Comparison of ENCODE assay signal across 1 cellular context in genomic region chr5:139188558-139189270, GRCh38.
TF ChIP-seq lines count a peak whose summit lies in the region.

No MANE protein-coding gene starts in this region.

TF ChIP-seq in K562, 482 proteins besides CTCF, POLR2A, EP300 and RAD21 (continued from another document and continues in another):
- TF ChIP-seq PCBP2 (IDR thresholded peaks at IDR 0.05; ENCODE audit: low read depth, low read length, poor library complexity, severe bottlenecking) = no peak
- TF ChIP-seq GTF2A2 (tag; IDR thresholded peaks at IDR 0.05) = no peak
- TF ChIP-seq ZNF23 (CRISPR knock-in tag; IDR thresholded peaks at IDR 0.05) = no peak
- TF ChIP-seq TEAD1 (CRISPR knock-in tag; IDR thresholded peaks at IDR 0.05) = peak; percentile 27 to 78; a peak in 2 of 4 replicates
- peak in 1 of 2 experiments; percentile 88; a peak in 2 of 4 replicates for TF ChIP-seq TBL1XR1 (IDR thresholded peaks at IDR 0.05; ENCODE audit: low read length in 2 of 2)
- no peak for TF ChIP-seq MEF2A (IDR thresholded peaks at IDR 0.05; ENCODE audit: control insufficient read depth, low read depth, low read length)
- no peak for TF ChIP-seq COPS2 (conservative IDR thresholded peaks at IDR 0.05)
- peak; percentile 92 for TF ChIP-seq SMAD4 (CRISPR knock-in tag; conservative IDR thresholded peaks at IDR 0.05)
- peak; percentile 82 for TF ChIP-seq POLR2AphosphoS5 (IDR thresholded peaks at IDR 0.05; ENCODE audit: control insufficient read depth, insufficient read depth, low read depth, low read length)
- TF ChIP-seq ZBTB7A (IDR thresholded peaks at IDR 0.05; ENCODE audit: borderline replicate concordance, control insufficient read depth, low read depth, low read length) = no peak
- peak; percentile 23; the same call in 1 of the 2 replicates for TF ChIP-seq CC2D1A (IDR thresholded peaks at IDR 0.05)
- TF ChIP-seq SRSF3 (IDR thresholded peaks at IDR 0.05; ENCODE audit: insufficient read depth, low read length) = no peak
- TF ChIP-seq KLF16 (IDR thresholded peaks at IDR 0.05) = peak; percentile 82
- no peak for TF ChIP-seq WHSC1 (IDR thresholded peaks at IDR 0.05; ENCODE audit: low read length)
- peak in 1 of 2 experiments; percentile 68; a peak in 1 of 4 replicates for TF ChIP-seq ZMIZ1 (IDR thresholded peaks at IDR 0.05; ENCODE audit: low read depth in 2 of 2, low read length in 2 of 2)
- TF ChIP-seq ARID1B (IDR thresholded peaks at IDR 0.05) = peak; percentile 90
- no peak for TF ChIP-seq RB1 (IDR thresholded peaks at IDR 0.05; ENCODE audit: low read depth)
- TF ChIP-seq OTX1 (CRISPR knock-in tag; IDR thresholded peaks at IDR 0.05) = no peak
- 0 out of 2 replicates have a peak, but pooled peaks have one; percentile 17 for TF ChIP-seq TFAP4 (CRISPR knock-in tag; IDR thresholded peaks at IDR 0.05; ENCODE audit: borderline replicate concordance)
- peak; percentile 71; the same call in 1 of the 2 replicates for TF ChIP-seq SOX6 (IDR thresholded peaks at IDR 0.05)
- no peak for TF ChIP-seq ZNF551 (CRISPR knock-in tag; IDR thresholded peaks at IDR 0.05)
- peak; percentile 94 for TF ChIP-seq TCF3 (CRISPR knock-in tag; IDR thresholded peaks at IDR 0.05)
- no peak for TF ChIP-seq EWSR1 (IDR thresholded peaks at IDR 0.05; ENCODE audit: borderline replicate concordance, low read depth, partially characterized antibody)
- peak; percentile 92 for TF ChIP-seq MAFK (IDR thresholded peaks at IDR 0.05; ENCODE audit: low read length)
- no peak for TF ChIP-seq ETV5 (CRISPR knock-in tag; IDR thresholded peaks at IDR 0.05; ENCODE audit: low read depth)
- TF ChIP-seq ZNF197 (CRISPR knock-in tag; IDR thresholded peaks at IDR 0.05; ENCODE audit: low read depth) = no peak
- no peak for TF ChIP-seq ARID4B (CRISPR knock-in tag; IDR thresholded peaks at IDR 0.05)
- TF ChIP-seq ZNF583 (CRISPR knock-in tag; IDR thresholded peaks at IDR 0.05) = no peak
- TF ChIP-seq ZNF239 (CRISPR knock-in tag; IDR thresholded peaks at IDR 0.05) = no peak
- no peak for TF ChIP-seq ZNF696 (CRISPR knock-in tag; conservative IDR thresholded peaks at IDR 0.05)
- peak; percentile 75 for TF ChIP-seq MEIS2 (IDR thresholded peaks at IDR 0.05; ENCODE audit: partially characterized antibody)
- no peak for TF ChIP-seq ATF6 (CRISPR knock-in tag; IDR thresholded peaks at IDR 0.05)
- no peak for TF ChIP-seq ZNF830 (CRISPR knock-in tag; IDR thresholded peaks at IDR 0.05)
- no peak for TF ChIP-seq DNMT1 (IDR thresholded peaks at IDR 0.05)
- TF ChIP-seq RBM17 (IDR thresholded peaks at IDR 0.05; ENCODE audit: borderline replicate concordance, low read depth, low read length) = no peak
- no peak for TF ChIP-seq THAP7 (CRISPR knock-in tag; IDR thresholded peaks at IDR 0.05)
- TF ChIP-seq CTBP1 (IDR thresholded peaks at IDR 0.05; ENCODE audit: borderline replicate concordance) = peak; percentile 76; the same call in 1 of the 2 replicates
- peak; percentile 93 for TF ChIP-seq C11orf30 (IDR thresholded peaks at IDR 0.05; ENCODE audit: low read depth)
- TF ChIP-seq THRB (CRISPR knock-in tag; conservative IDR thresholded peaks at IDR 0.05) = no peak
- no peak for TF ChIP-seq ZNF75A (CRISPR knock-in tag; IDR thresholded peaks at IDR 0.05)
- peak; percentile 28; the same call in 1 of the 2 replicates for TF ChIP-seq ARID3A (IDR thresholded peaks at IDR 0.05; ENCODE audit: borderline replicate concordance, low read depth, low read length)
- TF ChIP-seq MYC (IDR thresholded peaks at IDR 0.05; ENCODE audit: low read depth, low read length) = no peak
- no peak for TF ChIP-seq MYC (CRISPR knock-in tag; IDR thresholded peaks at IDR 0.05; ENCODE audit: borderline replicate concordance, low read depth)
- TF ChIP-seq NFATC3 (IDR thresholded peaks at IDR 0.05) = no peak
- TF ChIP-seq SMARCE1 (IDR thresholded peaks at IDR 0.05) = peak; percentile 76
- TF ChIP-seq CREB1 (IDR thresholded peaks at IDR 0.05) = peak; percentile 42; the same call in 1 of the 2 replicates
- TF ChIP-seq CREB1 (CRISPR knock-in tag; IDR thresholded peaks at IDR 0.05) = no peak
- no peak for TF ChIP-seq FOXK2 (conservative IDR thresholded peaks at IDR 0.05 in 1 of 2, IDR thresholded peaks at IDR 0.05 in 1 of 2; ENCODE audit: low read depth in 2 of 2)
- TF ChIP-seq PHF8 (IDR thresholded peaks at IDR 0.05; ENCODE audit: borderline replicate concordance, low read length) = no peak
- TF ChIP-seq STAT5A (IDR thresholded peaks at IDR 0.05; ENCODE audit: borderline replicate concordance, low read length) = peak; percentile 70
- no peak for TF ChIP-seq EHMT2 (IDR thresholded peaks at IDR 0.05)
- TF ChIP-seq MNT (conservative IDR thresholded peaks at IDR 0.05) = peak in 1 of 2 experiments; percentile 58; a peak in 2 of 4 replicates
- TF ChIP-seq BRCA1 (IDR thresholded peaks at IDR 0.05) = no peak
- TF ChIP-seq BRCA1 (CRISPR knock-in tag; IDR thresholded peaks at IDR 0.05) = no peak
- peak; percentile 62 for TF ChIP-seq BHLHE40 (IDR thresholded peaks at IDR 0.05; ENCODE audit: low read length)
- TF ChIP-seq ZNF445 (CRISPR knock-in tag; IDR thresholded peaks at IDR 0.05; ENCODE audit: low read depth) = no peak
- no peak for TF ChIP-seq DDX20 (tag; IDR thresholded peaks at IDR 0.05; ENCODE audit: low read depth)
- no peak for TF ChIP-seq SMAD1 (IDR thresholded peaks at IDR 0.05; ENCODE audit: low read depth, low read length, partially characterized antibody)
- TF ChIP-seq FOXJ3 (CRISPR knock-in tag; IDR thresholded peaks at IDR 0.05) = no peak
- no peak for TF ChIP-seq NR4A1 (CRISPR knock-in tag; IDR thresholded peaks at IDR 0.05)
- TF ChIP-seq NR4A1 (tag; IDR thresholded peaks at IDR 0.05) = 0 out of 2 replicates have a peak, but pooled peaks have one; percentile 39
- TF ChIP-seq FOSL1 (tag; conservative IDR thresholded peaks at IDR 0.05) = 0 out of 2 replicates have a peak, but pooled peaks have one; percentile 29
- no peak for TF ChIP-seq ZBED1 (IDR thresholded peaks at IDR 0.05)
